Comparison of ENCODE assay signal across 13 cellular contexts in the genomic region with DNA sequence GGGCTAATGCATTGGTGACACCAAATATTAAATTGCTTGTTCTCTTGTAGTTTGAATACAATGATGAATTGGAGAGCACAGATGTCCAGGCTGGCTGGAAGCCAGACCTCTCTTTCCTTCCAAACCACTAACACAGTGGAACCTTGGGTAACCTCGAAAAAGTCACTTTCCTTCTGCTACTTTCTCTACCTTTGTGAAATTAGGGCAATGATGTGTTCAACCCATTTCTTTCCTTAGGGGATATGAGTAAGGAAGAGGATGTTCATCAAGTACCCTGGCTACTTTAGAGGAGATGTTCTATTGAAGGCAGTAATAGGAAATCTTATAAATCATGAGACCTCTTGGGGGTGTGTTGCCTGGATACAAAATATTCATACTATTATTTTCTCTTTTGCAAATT. TPM values are rescaled to one million over a fixed set of nuclear protein-coding genes. Genes with fewer than 3 reads are reported as not detected.
DNase-seq lines count a peak whose midpoint lies in the region; ATAC-seq, FAIRE-seq and TF ChIP-seq lines count a peak whose summit lies in the region.
"Had no signal": no experiment of that assay in that cellular context is flagged by ENCODE, and none has a peak within 500 bp of the region (broad histone marks: within the 10 kb centered on the region; RNA-seq: fewer than 3 reads in every experiment).

No MANE protein-coding gene starts in this region.

- no peaks in the 10 kb centered on the region for H3K79me2 ChIP-seq in astrocyte (ENCODE audit: insufficient read depth, low read length)

- peaks cover 9% of the 10 kb centered on the region for H3K4me1 ChIP-seq in astrocyte (ENCODE audit: insufficient read depth, low read length)

- H3K9me3 Mint-ChIP-seq in astrocyte (ENCODE audit: unreplicated experiment) = peaks cover 4% of the 10 kb centered on the region

- H3K27ac ChIP-seq in astrocyte (ENCODE audit: low read depth, low read length) = no peak overlapping the region

- DNase-seq in AG10803 (ENCODE audit: low read depth) (peak; percentile 91), HTR-8/SVneo (ENCODE audit: insufficient read length, low spot score) (no peak), astrocyte (ENCODE audit: low read depth) (peak; percentile 66), SKM-1 treated with dmso at 0.1 percent for 144 hours (lab: John Stamatoyannopoulos, UW; ENCODE audit: unreplicated experiment) (no peak)
- DNase-seq: activated CD4-positive, alpha-beta T cell treated with anti-CD3 and anti-CD28 coated beads for 1 hour; activated naive CD4-positive, alpha-beta T cell treated with anti-CD3 and anti-CD28 coated beads, Interleukin-2, amount 10 ng/mL, durations not matched to agents 7 days and 5 days; small intestine; stimulated activated naive CD4-positive, alpha-beta T cell had no signal

- H2AFZ ChIP-seq in astrocyte (ENCODE audit: low read depth, low read length) = no peak overlapping the region

- H3K27me3 ChIP-seq in astrocyte (ENCODE audit: insufficient read depth, low read length) = no peaks in the 10 kb centered on the region

- peak overlapping the region; percentile 37 for H3K27ac Mint-ChIP-seq in astrocyte (ENCODE audit: unreplicated experiment)
- H3K27ac Mint-ChIP-seq: activated naive CD4-positive, alpha-beta T cell treated with anti-CD3 and anti-CD28 coated beads, Interleukin-2, amount 10 ng/mL, durations not matched to agents 7 days and 5 days had no signal

- no peak overlapping the region for H3K9ac ChIP-seq in astrocyte (ENCODE audit: low read length)

- peaks cover 8% of the 10 kb centered on the region for H3K4me1 Mint-ChIP-seq in astrocyte (ENCODE audit: low read depth, unreplicated experiment)

- no peaks in the 10 kb centered on the region for H3K36me3 ChIP-seq in astrocyte (ENCODE audit: insufficient read depth, low read length)

- peaks cover 4% of the 10 kb centered on the region for H3K27me3 Mint-ChIP-seq in astrocyte (ENCODE audit: low read depth, unreplicated experiment)

- H3K36me3 Mint-ChIP-seq in astrocyte (ENCODE audit: low read depth, unreplicated experiment) = no peaks in the 10 kb centered on the region

- no peak overlapping the region for H3K4me3 Mint-ChIP-seq in astrocyte (ENCODE audit: unreplicated experiment)
- H3K4me3 Mint-ChIP-seq: activated naive CD4-positive, alpha-beta T cell treated with anti-CD3 and anti-CD28 coated beads, Interleukin-2, amount 10 ng/mL, durations not matched to agents 7 days and 5 days had no signal

- H3K4me3 ChIP-seq in AG10803 (ENCODE audit: low read length) = no peak overlapping the region
- no peak overlapping the region for H3K4me3 ChIP-seq in astrocyte (ENCODE audit: insufficient read depth, low read depth, low read length)

- no peaks in the 10 kb centered on the region for H4K20me1 ChIP-seq in astrocyte (ENCODE audit: insufficient read depth, low read length)

- ATAC-seq in HG02610 (IDR thresholded peaks at IDR 0.05; ENCODE audit: unreplicated experiment) (no peak), GM21786 (IDR thresholded peaks at IDR 0.05; ENCODE audit: unreplicated experiment) (no peak), HG02870 (IDR thresholded peaks at IDR 0.05; ENCODE audit: unreplicated experiment) (no peak)
- ATAC-seq: HepG2 had no signal

- H3K4me2 ChIP-seq in astrocyte (ENCODE audit: low read length) = no peak overlapping the region

- H3K9me3 ChIP-seq in astrocyte (ENCODE audit: insufficient read depth, low read depth, low read length) = no peaks in the 10 kb centered on the region

- TF ChIP-seq CTCF in AG10803 (conservative IDR thresholded peaks at IDR 0.05; ENCODE audit: low read length) = no peak
- no peak for TF ChIP-seq CTCF in astrocyte (IDR thresholded peaks at IDR 0.05; ENCODE audit: insufficient read depth, low read depth, low read length)

- FAIRE-seq in HTR-8/SVneo (lab: Jason Lieb, UNC) (peak; percentile 42), astrocyte (lab: Jason Lieb, UNC) (peak; percentile 43), islet of Langerhans (lab: Jason Lieb, UNC) (peak; percentile 95)
- FAIRE-seq: HepG2, small intestine had no signal

RNA-seq across cellular contexts. Expression of a gene that starts 55.6 kb away (rescaled TPM):
- not detected in 2 replicates for total RNA-seq in astrocyte
- total RNA-seq: HepG2 had no signal

Comparison
In these comparisons a context has a peak if more than half of its experiments do, and no peak if none do; other contexts are left out.
1. DNase-seq: peak in AG10803 (single experiment) and astrocyte (single experiment); none in HTR-8/SVneo (single experiment) and SKM-1 treated with dmso at 0.1 percent for 144 hours (single experiment).